9 cellular contexts compared by ENCODE assay signal in genomic region chr9:137045294-137046093, GRCh38. TPM values are rescaled to one million over a fixed set of nuclear protein-coding genes. Genes with fewer than 3 reads are reported as not detected.
DNase-seq lines count a peak whose midpoint lies in the region; ATAC-seq and TF ChIP-seq lines count a peak whose summit lies in the region.
"Had no signal": no experiment of that assay in that cellular context is flagged by ENCODE, and none has a peak within 500 bp of the region (broad histone marks: within the 10 kb centered on the region; RNA-seq: fewer than 3 reads in every experiment).

No MANE protein-coding gene starts in this region.

- H3K4me3 ChIP-seq in BLaER1 (peak overlapping the region; percentile 88), stomach (peak overlapping the region; percentile 58 to 78 (median 66))

- no peak for TF ChIP-seq POLR2A in stomach (IDR thresholded peaks at IDR 0.05)

- peak overlapping the region; percentile 99 for H3K4me2 ChIP-seq in BLaER1

- H3K9me3 ChIP-seq in BLaER1, result no peaks in the 10 kb centered on the region
- H3K9me3 ChIP-seq in stomach, result no peaks in the 10 kb centered on the region
- H3K9me3 ChIP-seq: neutrophil had no signal

- H3K36me3 ChIP-seq in BLaER1, result peaks cover 5% of the 10 kb centered on the region
- peaks cover 4 to 16% (median 7%) of the 10 kb centered on the region in 4 donors for H3K36me3 ChIP-seq in stomach
- H3K36me3 ChIP-seq: neutrophil had no signal

- no peak for TF ChIP-seq CTCF in stomach (IDR thresholded peaks at IDR 0.05)

- peaks cover 81% of the 10 kb centered on the region for H4K20me1 ChIP-seq in BLaER1

- 1 to 2% (median 2%) methylated on average over 55 to 97 of the region's 97 CpGs for WGBS in stomach, 5 donors

- H3K4me1 ChIP-seq in BLaER1, result peaks cover 50% of the 10 kb centered on the region
- H3K4me1 ChIP-seq in stomach, result peaks cover 39 to 64% (median 59%) of the 10 kb centered on the region in 4 donors

- intact Hi-C loops in stomach (cut with DNase I; ENCODE audit: low total_unique reads), result no loop called here

- peak; percentile 60 for DNase-seq in HK-2 (ENCODE audit: unreplicated experiment)
- DNase-seq in astrocyte of the hippocampus (ENCODE audit: low read depth, low spot score), result peak; percentile 75
- peak; percentile 54 for DNase-seq in iPS-NIHi7 (ENCODE audit: extremely low spot score)
- no peak for DNase-seq in stomach
- DNase-seq in activated effector memory CD4-positive, alpha-beta T cell treated with anti-CD3 and anti-CD28 coated beads, Interleukin-2, amount 50 U/mL, for 16 hours, result no peak
- no peak for DNase-seq in activated effector memory CD4-positive, alpha-beta T cell treated with Interleukin-2 at 50 U/mL for 16 hours

- peak overlapping the region; percentile 80 for H3K9ac ChIP-seq in BLaER1

- H3K27me3 ChIP-seq in BLaER1, result peaks cover 57% of the 10 kb centered on the region
- H3K27me3 ChIP-seq in stomach, result peaks cover 8 to 74% (median 50%) of the 10 kb centered on the region in 3 donors

- TF ChIP-seq EP300 in stomach (IDR thresholded peaks at IDR 0.05), result no peak

- ATAC-seq in GM18520 (IDR thresholded peaks at IDR 0.05; ENCODE audit: unreplicated experiment), result no peak

- peak overlapping the region; percentile 71 for H3K27ac ChIP-seq in BLaER1
- H3K27ac ChIP-seq in stomach, result peak overlapping the region; percentile 73 to 84 (median 79)
- H3K27ac ChIP-seq: neutrophil had no signal

RNA-seq across cellular contexts. Expression of gene NPDC1, which starts 0.5 kb away (rescaled TPM):
- total RNA-seq in stomach, result 100 to 1,000 TPM in 4 of 5 donors, 10 to 100 TPM in 1; 20.0 to 276 (median 189) TPM
- polyA plus RNA-seq in stomach, result 100 to 1,000 TPM; 104 to 186 (median 115) TPM

RNA-seq across cellular contexts. Expression of gene ENTPD2, which starts 8.4 kb away (rescaled TPM):
- 10 to 100 TPM in 1 of 5 donors, 1 to 10 TPM in 3, not detected in 1; 2.2 to 11.3 (median 6.7) TPM for total RNA-seq in stomach
- 1 to 10 TPM; 2.0 to 4.8 (median 2.9) TPM for polyA plus RNA-seq in stomach

RNA-seq across cellular contexts. Expression of gene FUT7, which starts 13.6 kb away (rescaled TPM):
- total RNA-seq in stomach, result 1 to 10 TPM in 1 of 5 donors, under 1 TPM in 1, not detected in 3; 0.37 to 3.9 TPM
- polyA plus RNA-seq in stomach, result under 1 TPM in 2 of 3 donors, not detected in 1; 0.23 to 0.50 TPM

RNA-seq across cellular contexts. Expression of gene ABCA2, which starts 17.5 kb away (rescaled TPM):
- 100 to 1,000 TPM in 1 of 5 donors, 10 to 100 TPM in 3, 1 to 10 TPM in 1; 7.3 to 385 (median 72.8) TPM for total RNA-seq in stomach
- polyA plus RNA-seq in stomach, result 10 to 100 TPM in 2 of 3 donors, 1 to 10 TPM in 1; 9.3 to 25.5 (median 24.4) TPM

RNA-seq across cellular contexts. Expression of gene SAPCD2, which starts 24.9 kb away (rescaled TPM):
- total RNA-seq in stomach, result 10 to 100 TPM in 1 of 5 donors, 1 to 10 TPM in 3, not detected in 1; 2.9 to 84.9 (median 4.4) TPM
- 1 to 10 TPM; 1.7 to 5.0 (median 3.8) TPM for polyA plus RNA-seq in stomach

Comparison
In these comparisons a context has a peak if more than half of its experiments do, and no peak if none do; other contexts are left out.
1. DNase-seq: peak in HK-2 (single experiment), astrocyte of the hippocampus (single experiment) and iPS-NIHi7 (single experiment); none in stomach (single experiment), activated effector memory CD4-positive, alpha-beta T cell treated with anti-CD3 and anti-CD28 coated beads, Interleukin-2, amount 50 U/mL, for 16 hours (single experiment) and activated effector memory CD4-positive, alpha-beta T cell treated with Interleukin-2 at 50 U/mL for 16 hours (single experiment).